Comparison of ENCODE assay signal across 13 cellular contexts in genomic region chr17:57833597-57833939, GRCh38. TPM values are rescaled to one million over a fixed set of nuclear protein-coding genes. Genes with fewer than 3 reads are reported as not detected.
A peak's percentile ranks its signal among the peaks of the same experiment; 100 is the strongest.
DNase-seq lines count a peak whose midpoint lies in the region; ATAC-seq and TF ChIP-seq lines count a peak whose summit lies in the region.
"Had no signal": no experiment of that assay in that cellular context is flagged by ENCODE, and none has a peak within 500 bp of the region (broad histone marks: within the 10 kb centered on the region; RNA-seq: fewer than 3 reads in every experiment).

No MANE protein-coding gene starts in this region.

- no peaks in the 10 kb centered on the region for H3K36me3 ChIP-seq in endocrine pancreas (ENCODE audit: control insufficient read depth, insufficient read depth, low read length)
- peaks cover 9 to 10% of the 10 kb centered on the region in 2 donors for H3K36me3 ChIP-seq in psoas muscle (ENCODE audit: insufficient read depth in 1 of 2, low read depth in 1 of 2)

- peak overlapping the region; percentile 68 for H3K27ac ChIP-seq in psoas muscle

- H3K9me3 ChIP-seq in endocrine pancreas (ENCODE audit: control insufficient read depth, low read length), result no peaks in the 10 kb centered on the region
- H3K9me3 ChIP-seq in psoas muscle, result no peaks in the 10 kb centered on the region

- peak overlapping the region; percentile 46 for H3K4me3 ChIP-seq in NB4 (ENCODE audit: low read depth, low read length)
- H3K4me3 ChIP-seq in endocrine pancreas (ENCODE audit: control insufficient read depth, insufficient read depth, low read length), result peak overlapping the region; percentile 11
- peak overlapping the region; percentile 60 for H3K4me3 ChIP-seq in psoas muscle

- no peak overlapping the region for H3K9ac ChIP-seq in endocrine pancreas (ENCODE audit: control insufficient read depth, insufficient read depth, low read length)

- ATAC-seq in psoas muscle (peak in 1 of 4 donors; percentile 0), GM21390 (IDR thresholded peaks at IDR 0.05; ENCODE audit: unreplicated experiment) (no peak), GM21619 (IDR thresholded peaks at IDR 0.05; ENCODE audit: unreplicated experiment) (no peak)

- DNase-seq in CD14-positive monocyte (ENCODE audit: low spot score), result no peak
- no peak for DNase-seq in NB4 (ENCODE audit: low read depth)
- no peak for DNase-seq in psoas muscle
- no peak for DNase-seq in activated T-helper 1 cell treated with anti-CD3 and anti-CD28 coated beads, Interleukin-12 subunit alpha, Interleukin-12 subunit beta, Interleukin-2, Interleukin-4 antibody, amounts not matched to agents 30 ng/mL and 10 ng/mL and 1 ng/mL, durations not matched to agents 14 hours and 24 hours and 36 hours (ENCODE audit: low spot score)
- no peak for DNase-seq in hippocampal formation (lab: John Stamatoyannopoulos, UW)

- TF ChIP-seq POLR2A in NB4 (IDR thresholded peaks at IDR 0.05; ENCODE audit: extremely low read depth, insufficient read length), result no peak

- peaks cover 0 to 10% (median 2%) of the 10 kb centered on the region in 3 donors for H3K27me3 Mint-ChIP-seq in CD14-positive monocyte (ENCODE audit: low read depth in 3 of 3)
- no peaks in the 10 kb centered on the region for H3K27me3 Mint-ChIP-seq in activated T-helper 1 cell treated with anti-CD3 and anti-CD28 coated beads, Interleukin-12 subunit alpha, Interleukin-12 subunit beta, Interleukin-2, Interleukin-4 antibody, amounts not matched to agents 30 ng/mL and 10 ng/mL and 1 ng/mL, durations not matched to agents 14 hours and 24 hours and 36 hours (ENCODE audit: insufficient read depth)
- H3K27me3 Mint-ChIP-seq: activated CD4-positive, alpha-beta T cell treated with anti-CD3 and anti-CD28 coated beads, Interleukin-2, amount 10 ng/mL, durations not matched to agents 24 days and 14 days; CD4-positive, alpha-beta memory T cell; stimulated activated naive B cell treated with anti-CD40 and anti-IgM and Interleukin-4, amounts not matched to agents 10 μg/mL and 1 μg/mL and 100 μg/mL, for 72 hours had no signal

- H3K9me3 Mint-ChIP-seq in CD14-positive monocyte, result no peaks in the 10 kb centered on the region
- H3K9me3 Mint-ChIP-seq in activated T-helper 1 cell treated with anti-CD3 and anti-CD28 coated beads, Interleukin-12 subunit alpha, Interleukin-12 subunit beta, Interleukin-2, Interleukin-4 antibody, amounts not matched to agents 30 ng/mL and 10 ng/mL and 1 ng/mL, durations not matched to agents 14 hours and 24 hours and 36 hours, result no peaks in the 10 kb centered on the region
- H3K9me3 Mint-ChIP-seq: activated CD4-positive, alpha-beta T cell treated with anti-CD3 and anti-CD28 coated beads, Interleukin-2, amount 10 ng/mL, durations not matched to agents 24 days and 14 days; activated T-helper 2 cell treated with anti-CD3 and anti-CD28 coated beads, Interferon-gamma antibody, Interleukin-2, Interleukin-4, amounts not matched to agents 10 μg/mL and 5 μg/mL and 100 μg/mL, durations not matched to agents 14 hours and 24 hours and 36 hours; brain; CD4-positive, alpha-beta memory T cell; stimulated activated naive B cell treated with anti-CD40 and anti-IgM and Interleukin-4, amounts not matched to agents 10 μg/mL and 1 μg/mL and 100 μg/mL, for 72 hours had no signal

- intact Hi-C loops in CD14-positive monocyte (cut with micrococcal nuclease), result loop anchor here in 1 of 2 donors (10.0 kb wide), 1 partner anchor 281 kb away; no protein-coding TSS in a partner anchor
- intact Hi-C loops in psoas muscle (cut with DNase I), result loop anchor here (5.0 to 10.0 kb wide), 3 partner anchors 229 to 696 kb away; no protein-coding TSS in a partner anchor
- intact Hi-C loops in activated T-helper 1 cell treated with anti-CD3 and anti-CD28 coated beads, Interleukin-12 subunit alpha, Interleukin-12 subunit beta, Interleukin-2, Interleukin-4 antibody, amounts not matched to agents 30 ng/mL and 10 ng/mL and 1 ng/mL, durations not matched to agents 14 hours and 24 hours and 36 hours (cut with micrococcal nuclease), result loop anchor here (1.0 kb wide), 1 partner anchor 702 kb away; no protein-coding TSS in a partner anchor

- no peak overlapping the region for H3K27ac Mint-ChIP-seq in CD14-positive monocyte
- H3K27ac Mint-ChIP-seq in activated T-helper 1 cell treated with anti-CD3 and anti-CD28 coated beads, Interleukin-12 subunit alpha, Interleukin-12 subunit beta, Interleukin-2, Interleukin-4 antibody, amounts not matched to agents 30 ng/mL and 10 ng/mL and 1 ng/mL, durations not matched to agents 14 hours and 24 hours and 36 hours, result no peak overlapping the region
- H3K27ac Mint-ChIP-seq: activated CD4-positive, alpha-beta T cell treated with anti-CD3 and anti-CD28 coated beads, Interleukin-2, amount 10 ng/mL, durations not matched to agents 24 days and 14 days; CD4-positive, alpha-beta memory T cell; stimulated activated naive B cell treated with anti-CD40 and anti-IgM and Interleukin-4, amounts not matched to agents 10 μg/mL and 1 μg/mL and 100 μg/mL, for 72 hours had no signal

- H3K36me3 Mint-ChIP-seq in CD14-positive monocyte, result peaks cover 9 to 14% of the 10 kb centered on the region in 2 donors
- H3K36me3 Mint-ChIP-seq in activated T-helper 1 cell treated with anti-CD3 and anti-CD28 coated beads, Interleukin-12 subunit alpha, Interleukin-12 subunit beta, Interleukin-2, Interleukin-4 antibody, amounts not matched to agents 30 ng/mL and 10 ng/mL and 1 ng/mL, durations not matched to agents 14 hours and 24 hours and 36 hours (ENCODE audit: low read depth), result peaks cover 8% of the 10 kb centered on the region

- H3K4me1 Mint-ChIP-seq in CD14-positive monocyte, result peaks cover 3% of the 10 kb centered on the region
- H3K4me1 Mint-ChIP-seq in activated T-helper 1 cell treated with anti-CD3 and anti-CD28 coated beads, Interleukin-12 subunit alpha, Interleukin-12 subunit beta, Interleukin-2, Interleukin-4 antibody, amounts not matched to agents 30 ng/mL and 10 ng/mL and 1 ng/mL, durations not matched to agents 14 hours and 24 hours and 36 hours (ENCODE audit: low read depth), result peaks cover 14% of the 10 kb centered on the region
- H3K4me1 Mint-ChIP-seq: brain had no signal

- 20 to 55% (median 34%) methylated on average over 2 of the region's 2 CpGs for WGBS in psoas muscle, 3 donors

- peaks cover 11% of the 10 kb centered on the region for H3K4me1 ChIP-seq in endocrine pancreas (ENCODE audit: control insufficient read depth, insufficient read depth, low read length)
- peaks cover 40% of the 10 kb centered on the region for H3K4me1 ChIP-seq in psoas muscle

- no peak overlapping the region for H3K4me3 Mint-ChIP-seq in CD14-positive monocyte
- H3K4me3 Mint-ChIP-seq in activated T-helper 1 cell treated with anti-CD3 and anti-CD28 coated beads, Interleukin-12 subunit alpha, Interleukin-12 subunit beta, Interleukin-2, Interleukin-4 antibody, amounts not matched to agents 30 ng/mL and 10 ng/mL and 1 ng/mL, durations not matched to agents 14 hours and 24 hours and 36 hours, result no peak overlapping the region
- H3K4me3 Mint-ChIP-seq: activated CD4-positive, alpha-beta T cell treated with anti-CD3 and anti-CD28 coated beads, Interleukin-2, amount 10 ng/mL, durations not matched to agents 24 days and 14 days; CD4-positive, alpha-beta memory T cell; stimulated activated naive B cell treated with anti-CD40 and anti-IgM and Interleukin-4, amounts not matched to agents 10 μg/mL and 1 μg/mL and 100 μg/mL, for 72 hours had no signal

- TF ChIP-seq CTCF in CD14-positive monocyte (IDR thresholded peaks at IDR 0.05) (peak; percentile 78), NB4 (IDR thresholded peaks at IDR 0.05; ENCODE audit: low read depth, low read length) (no peak), psoas muscle (IDR thresholded peaks at IDR 0.05) (peak; percentile 7)

- no peaks in the 10 kb centered on the region for H3K27me3 ChIP-seq in endocrine pancreas (ENCODE audit: control insufficient read depth, insufficient read depth, low read length)
- H3K27me3 ChIP-seq in psoas muscle (ENCODE audit: insufficient read depth in 3 of 3, low read length in 2 of 3), result no peaks in the 10 kb centered on the region

RNA-seq across cellular contexts. Expression of gene MRPS23, which starts 16.3 kb away (rescaled TPM):
- polyA plus RNA-seq in CD14-positive monocyte, result 10 to 100 TPM; 32.7 to 40.6 TPM
- total RNA-seq in psoas muscle, result 10 to 100 TPM; 27.2 to 58.0 (median 40.4) TPM
- 10 to 100 TPM; 49.2 to 91.1 (median 76.2) TPM for polyA plus RNA-seq in psoas muscle
- total RNA-seq in activated T-helper 1 cell treated with anti-CD3 and anti-CD28 coated beads, Interleukin-12 subunit alpha, Interleukin-12 subunit beta, Interleukin-2, Interleukin-4 antibody, amounts not matched to agents 30 ng/mL and 10 ng/mL and 1 ng/mL, durations not matched to agents 14 hours and 24 hours and 36 hours, result 79.6 and 87.0 TPM in 2 replicates
